8 cellular contexts compared by ENCODE assay signal in genomic region chrX:38803609-38804480, GRCh38. TPM values are rescaled to one million over a fixed set of nuclear protein-coding genes. Genes with fewer than 3 reads are reported as not detected.
DNase-seq lines count a peak whose midpoint lies in the region; ATAC-seq and TF ChIP-seq lines count a peak whose summit lies in the region.

No MANE protein-coding gene starts in this region.

- peak overlapping the region; percentile 96 for H3K4me3 Mint-ChIP-seq in activated CD4-positive, alpha-beta T cell treated with anti-CD3 and anti-CD28 coated beads, Interleukin-2, amount 10 ng/mL, durations not matched to agents 24 days and 14 days

- H4K20me1 ChIP-seq in BLaER1, result 0 out of 2 replicates have a peak, but pooled peaks cover 4% of the 10 kb centered on the region

- H3K9me3 ChIP-seq in BLaER1, result peaks cover 22% of the 10 kb centered on the region
- no peaks in the 10 kb centered on the region for H3K9me3 ChIP-seq in duodenal mucosa (ENCODE audit: control insufficient read depth in 1 of 2, low read length in 2 of 2)
- H3K9me3 ChIP-seq in right lobe of liver, result no peaks in the 10 kb centered on the region

- H3K9ac ChIP-seq in BLaER1 (peak overlapping the region; percentile 93), duodenal mucosa (ENCODE audit: low read depth in 1 of 2, low read length in 2 of 2) (peak overlapping the region; percentile 75 to 89)

- H3K36me3 ChIP-seq in BLaER1 (peaks cover 16% of the 10 kb centered on the region), duodenal mucosa (ENCODE audit: control insufficient read depth in 1 of 2, insufficient read depth in 2 of 2, low read length in 2 of 2) (no peaks in the 10 kb centered on the region), right lobe of liver (no peaks in the 10 kb centered on the region)

- no peak for TF ChIP-seq CTCF in right lobe of liver (IDR thresholded peaks at IDR 0.05)

- intact Hi-C loops in activated CD4-positive, alpha-beta T cell treated with anti-CD3 and anti-CD28 coated beads, Interleukin-2, amount 10 ng/mL, durations not matched to agents 24 days and 14 days (cut with micrococcal nuclease), result loop anchor here (1.0 to 10.0 kb wide), 10 partner anchors 181 to 1931 kb away; partner anchors contain the start of genes BCOR, CXorf38 and MED14
- intact Hi-C loops in right lobe of liver (cut with DNase I), result no loop called here

- no peaks in the 10 kb centered on the region for H3K27me3 ChIP-seq in BLaER1
- no peaks in the 10 kb centered on the region for H3K27me3 ChIP-seq in duodenal mucosa (ENCODE audit: control insufficient read depth in 1 of 2, insufficient read depth in 2 of 2, low read length in 2 of 2)
- H3K27me3 ChIP-seq in right lobe of liver, result no peaks in the 10 kb centered on the region

- peak overlapping the region; percentile 69 for H3K4me2 ChIP-seq in BLaER1

- peak overlapping the region; percentile 83 for H3K4me3 ChIP-seq in BLaER1
- H3K4me3 ChIP-seq in duodenal mucosa (ENCODE audit: low read depth in 1 of 2, low read length in 2 of 2), result peak overlapping the region; percentile 77 to 87
- H3K4me3 ChIP-seq in right lobe of liver, result peak overlapping the region; percentile 59 to 69 (median 60)

- H3K9me3 Mint-ChIP-seq in activated CD4-positive, alpha-beta T cell treated with anti-CD3 and anti-CD28 coated beads, Interleukin-2, amount 10 ng/mL, durations not matched to agents 24 days and 14 days, result no peaks in the 10 kb centered on the region

- peaks cover 16% of the 10 kb centered on the region for H3K4me1 Mint-ChIP-seq in activated CD4-positive, alpha-beta T cell treated with anti-CD3 and anti-CD28 coated beads, Interleukin-2, amount 10 ng/mL, durations not matched to agents 24 days and 14 days

- H3K27ac ChIP-seq in BLaER1 (peak overlapping the region; percentile 95), duodenal mucosa (ENCODE audit: low read depth, low read length) (peak overlapping the region; percentile 88), right lobe of liver (peak overlapping the region; percentile 70 to 83 (median 82))

- DNase-seq in NCI-H510A treated with DMSO at 0.1 percent for 48 hours (lab: John Stamatoyannopoulos, UW) (peak; percentile 79), right lobe of liver (peak; percentile 90 to 95 (median 93))
- DNase-seq in activated CD4-positive, alpha-beta T cell treated with anti-CD3 and anti-CD28 coated beads, Interleukin-2, amount 10 ng/mL, durations not matched to agents 24 days and 14 days, result peak; percentile 93
- peak; percentile 45 to 64 for DNase-seq in stimulated activated CD4-positive, alpha-beta T cell treated with anti-CD3 and anti-CD28 coated beads, Interleukin-4, amount 100 ng/mL, for 4 hours

- WGBS in right lobe of liver (ENCODE audit: insufficient coverage, low coverage, low lambda C conversion rate, missing lambda C conversion rate), result 40% methylated on average over 13 of the region's 67 CpGs

- peak overlapping the region; percentile 99 for H3K27ac Mint-ChIP-seq in activated CD4-positive, alpha-beta T cell treated with anti-CD3 and anti-CD28 coated beads, Interleukin-2, amount 10 ng/mL, durations not matched to agents 24 days and 14 days

- ATAC-seq in HG03342 (IDR thresholded peaks at IDR 0.05; ENCODE audit: unreplicated experiment), result peak; percentile 48
- ATAC-seq in right lobe of liver, result peak; percentile 70 to 90 (median 72)

- TF ChIP-seq POLR2A in GM19099 (IDR thresholded peaks at IDR 0.05; ENCODE audit: extremely low read depth, insufficient read length, low read depth), result peak; percentile 85
- peak; percentile 89 for TF ChIP-seq POLR2A in right lobe of liver (IDR thresholded peaks at IDR 0.05)

- H3K4me1 ChIP-seq in BLaER1 (peaks cover 24% of the 10 kb centered on the region), duodenal mucosa (ENCODE audit: control insufficient read depth in 1 of 2, insufficient read depth in 2 of 2, low read length in 2 of 2) (peaks cover 6 to 10% of the 10 kb centered on the region in 2 donors), right lobe of liver (no peaks in the 10 kb centered on the region)

- H3K36me3 Mint-ChIP-seq in activated CD4-positive, alpha-beta T cell treated with anti-CD3 and anti-CD28 coated beads, Interleukin-2, amount 10 ng/mL, durations not matched to agents 24 days and 14 days (ENCODE audit: low read depth), result peaks cover 47% of the 10 kb centered on the region

- no peaks in the 10 kb centered on the region for H3K27me3 Mint-ChIP-seq in activated CD4-positive, alpha-beta T cell treated with anti-CD3 and anti-CD28 coated beads, Interleukin-2, amount 10 ng/mL, durations not matched to agents 24 days and 14 days

RNA-seq across cellular contexts. Expression of gene MID1IP1, which starts 2.6 kb away (rescaled TPM):
- 104 and 108 TPM in 2 replicates for total RNA-seq in activated CD4-positive, alpha-beta T cell treated with anti-CD3 and anti-CD28 coated beads, Interleukin-2, amount 10 ng/mL, durations not matched to agents 24 days and 14 days
- total RNA-seq in right lobe of liver, result 10 to 100 TPM; 18.4 to 59.8 (median 41.2) TPM

Comparison
In these comparisons a context has a peak if more than half of its experiments do, and no peak if none do; other contexts are left out.
1. Peak in every context shown above with its lines: DNase-seq, ATAC-seq, H3K4me3 ChIP-seq and H3K27ac ChIP-seq.